In the genomic region with DNA sequence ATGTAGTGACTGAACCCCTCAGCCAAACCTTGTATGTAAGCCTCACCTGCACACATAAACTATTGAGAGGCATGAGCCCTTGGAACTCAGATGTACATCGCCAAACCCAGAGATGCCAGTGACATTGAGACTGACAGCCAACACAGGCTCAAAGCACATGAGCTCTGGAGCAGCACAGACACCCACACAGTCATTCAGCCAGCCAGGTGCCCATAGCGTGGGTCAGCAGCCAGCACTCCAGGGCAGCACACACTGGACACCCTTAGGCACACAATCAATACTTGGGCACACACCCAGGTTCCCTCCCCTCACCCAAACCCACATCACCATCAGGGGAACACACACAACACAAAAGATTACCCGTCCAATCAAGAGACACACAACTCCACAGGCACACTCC, we compare ENCODE assay signal across 14 cellular contexts. TPM values are rescaled to one million over a fixed set of nuclear protein-coding genes. Genes with fewer than 3 reads are reported as not detected.
DNase-seq lines count a peak whose midpoint lies in the region; ATAC-seq and TF ChIP-seq lines count a peak whose summit lies in the region.
"Had no signal": no experiment of that assay in that cellular context is flagged by ENCODE, and none has a peak within 500 bp of the region (broad histone marks: within the 10 kb centered on the region; RNA-seq: fewer than 3 reads in every experiment).

No MANE protein-coding gene starts in this region.

- TF ChIP-seq EP300 in esophagus muscularis mucosa (IDR thresholded peaks at IDR 0.05): no peak

- H3K4me3 ChIP-seq in right atrium auricular region (no peak overlapping the region), NT2/D1 (ENCODE audit: insufficient read length, low read depth) (no peak overlapping the region), esophagus muscularis mucosa (no peak overlapping the region)
- H3K4me3 ChIP-seq: SJSA1 had no signal

- H3K9me3 ChIP-seq in right atrium auricular region: no peaks in the 10 kb centered on the region
- H3K9me3 ChIP-seq in NT2/D1 (ENCODE audit: insufficient read depth, low read length): no peaks in the 10 kb centered on the region
- no peaks in the 10 kb centered on the region for H3K9me3 ChIP-seq in esophagus muscularis mucosa
- H3K9me3 ChIP-seq: SJSA1 had no signal

- DNase-seq in right atrium auricular region (ENCODE audit: low spot score) (peak; percentile 49), cardiac septum (ENCODE audit: low spot score) (no peak), NT2/D1 (ENCODE audit: low read depth, low spot score) (no peak), esophagus muscularis mucosa (ENCODE audit: extremely low spot score) (peak; percentile 42), NCI-H2107 treated with DMSO at 0.1 percent for 48 hours (lab: John Stamatoyannopoulos, UW; ENCODE audit: unreplicated experiment) (no peak), iPS-NIHi11 (ENCODE audit: low spot score) (no peak)
- DNase-seq: AML-193, NCI-H1417, NCI-H2029, NCI-H526 treated with DMSO at 0.1 percent for 48 hours had no signal

- no peak for TF ChIP-seq POLR2A in esophagus muscularis mucosa (IDR thresholded peaks at IDR 0.05; ENCODE audit: low read depth)

- WGBS in esophagus muscularis mucosa: 56% methylated on average over 2 of the region's 3 CpGs

- ATAC-seq in HG03469 (IDR thresholded peaks at IDR 0.05; ENCODE audit: unreplicated experiment) (no peak), HG03520 (IDR thresholded peaks at IDR 0.05; ENCODE audit: unreplicated experiment) (no peak)
- ATAC-seq: CD8-positive, alpha-beta T cell had no signal

- H3K27me3 ChIP-seq in right atrium auricular region (no peaks in the 10 kb centered on the region), NT2/D1 (ENCODE audit: insufficient read depth, insufficient read length) (no peaks in the 10 kb centered on the region), esophagus muscularis mucosa (peaks cover 0 to 9% (median 0%) of the 10 kb centered on the region in 4 donors)
- H3K27me3 ChIP-seq: SJSA1 had no signal

- intact Hi-C loops in cardiac septum (cut with DNase I): no loop called here
- intact Hi-C loops in esophagus muscularis mucosa (cut with DNase I): no loop called here

- H3K27ac ChIP-seq in right atrium auricular region (no peak overlapping the region), esophagus muscularis mucosa (replicated peaks in 1 of 4) (no peak overlapping the region)
- H3K27ac ChIP-seq: SJSA1 had no signal

- H3K36me3 ChIP-seq in right atrium auricular region: no peaks in the 10 kb centered on the region
- peaks cover 8% of the 10 kb centered on the region for H3K36me3 ChIP-seq in NT2/D1 (ENCODE audit: insufficient read depth, insufficient read length, low read length)
- H3K36me3 ChIP-seq in esophagus muscularis mucosa: no peaks in the 10 kb centered on the region
- H3K36me3 ChIP-seq: SJSA1 had no signal

- H3K4me1 ChIP-seq in right atrium auricular region (peaks cover 0 to 10% of the 10 kb centered on the region in 2 donors), NT2/D1 (ENCODE audit: insufficient read depth, insufficient read length) (peaks cover 20% of the 10 kb centered on the region), esophagus muscularis mucosa (peaks cover 2 to 31% (median 27%) of the 10 kb centered on the region in 4 donors)

- H3K9ac ChIP-seq in NT2/D1 (ENCODE audit: insufficient read length, low read depth): peak overlapping the region; percentile 32

- TF ChIP-seq CTCF in right atrium auricular region (IDR thresholded peaks at IDR 0.05) (no peak), esophagus muscularis mucosa (IDR thresholded peaks at IDR 0.05) (no peak)

RNA-seq across cellular contexts. Expression of a gene that starts 4.3 kb away (rescaled TPM):
- 100 to 1,000 TPM; 218 to 823 TPM for total RNA-seq in right atrium auricular region
- 255 TPM for total RNA-seq in cardiac septum
- 100 to 1,000 TPM in 3 of 4 donors, 10 to 100 TPM in 1; 82.6 to 251 (median 178) TPM for total RNA-seq in esophagus muscularis mucosa

RNA-seq across cellular contexts. Expression of a gene that starts 16.9 kb away (rescaled TPM):
- total RNA-seq in right atrium auricular region: 10 to 100 TPM; 41.7 to 53.9 TPM
- total RNA-seq in cardiac septum: 69.9 TPM
- 10 to 100 TPM; 39.3 to 49.6 (median 42.8) TPM for total RNA-seq in esophagus muscularis mucosa

RNA-seq across cellular contexts. Expression of a gene that starts 41.8 kb away (rescaled TPM):
- 1 to 10 TPM; 6.4 to 7.0 TPM for total RNA-seq in right atrium auricular region
- 12.1 TPM for total RNA-seq in cardiac septum
- under 1 TPM; 0.42 to 0.98 (median 0.56) TPM for total RNA-seq in esophagus muscularis mucosa

RNA-seq across cellular contexts. Expression of a gene that starts 51.8 kb away (rescaled TPM):
- total RNA-seq in right atrium auricular region: 1 to 10 TPM; 2.2 to 6.3 TPM
- 1.0 TPM for total RNA-seq in cardiac septum
- total RNA-seq in esophagus muscularis mucosa: 10 to 100 TPM in 2 of 4 donors, 1 to 10 TPM in 2; 6.8 to 16.1 (median 9.9) TPM

Comparison
In these comparisons a context has a peak if more than half of its experiments do, and no peak if none do; other contexts are left out.
1. DNase-seq: peak in right atrium auricular region (single experiment) and esophagus muscularis mucosa (single experiment); none in cardiac septum (single experiment), NT2/D1 (single experiment), NCI-H2107 treated with DMSO at 0.1 percent for 48 hours (single experiment) and iPS-NIHi11 (single experiment).